In genomic region chr6:16106991-16107787, GRCh38 we compare ENCODE assay signal across 19 cellular contexts. TPM values are rescaled to one million over a fixed set of nuclear protein-coding genes. Genes with fewer than 3 reads are reported as not detected.
DNase-seq lines count a peak whose midpoint lies in the region; ATAC-seq, FAIRE-seq and TF ChIP-seq lines count a peak whose summit lies in the region.
"Had no signal": no experiment of that assay in that cellular context is flagged by ENCODE, and none has a peak within 500 bp of the region (broad histone marks: within the 10 kb centered on the region; RNA-seq: fewer than 3 reads in every experiment).

No MANE protein-coding gene starts in this region.

- no peak overlapping the region for H3K27ac Mint-ChIP-seq in Caco-2 (ENCODE audit: unreplicated experiment)
- H3K27ac Mint-ChIP-seq in nephron = peak overlapping the region; percentile 36 to 69 (median 56)
- no peak overlapping the region for H3K27ac Mint-ChIP-seq in naive thymus-derived CD4-positive, alpha-beta T cell
- H3K27ac Mint-ChIP-seq: CD8-positive, alpha-beta T cell had no signal

- no peak overlapping the region for H3K4ac ChIP-seq in trophoblast cell (ENCODE audit: low read depth, low read length)

- H3K79me2 ChIP-seq in K562 (ENCODE audit: control insufficient read depth, insufficient read depth, low read length) (no peaks in the 10 kb centered on the region), trophoblast cell (ENCODE audit: control insufficient read depth, insufficient read depth, low read length, poor library complexity) (no peaks in the 10 kb centered on the region)

- H3K9ac ChIP-seq in K562 (ENCODE audit: insufficient read depth in 1 of 2, low read depth in 2 of 2, low read length in 2 of 2) (no peak overlapping the region), trophoblast cell (ENCODE audit: low read length) (no peak overlapping the region)

- intact Hi-C loops in Caco-2 (cut with micrococcal nuclease; ENCODE audit: unreplicated experiment) (no loop called here), K562 (cut with micrococcal nuclease) (no loop called here)
- intact Hi-C loops in naive thymus-derived CD4-positive, alpha-beta T cell (cut with micrococcal nuclease) = no loop called here

- H3K9me3 Mint-ChIP-seq in Caco-2 (ENCODE audit: unreplicated experiment) (no peaks in the 10 kb centered on the region), nephron (no peaks in the 10 kb centered on the region)
- peaks cover 0 to 1% (median 0%) of the 10 kb centered on the region in 11 donors for H3K9me3 Mint-ChIP-seq in naive thymus-derived CD4-positive, alpha-beta T cell
- H3K9me3 Mint-ChIP-seq: CD8-positive, alpha-beta T cell had no signal

- no peak overlapping the region for H3K18ac ChIP-seq in trophoblast cell (ENCODE audit: low read length)

- H4K8ac ChIP-seq in trophoblast cell (ENCODE audit: low read depth, low read length) = no peak overlapping the region

- TF ChIP-seq POLR2A in K562 (conservative IDR thresholded peaks at IDR 0.05) = no peak

- no peak overlapping the region for H4K91ac ChIP-seq in trophoblast cell (ENCODE audit: low read depth, low read length)

- no peak overlapping the region for H3K4me2 ChIP-seq in K562 (ENCODE audit: insufficient read depth, low read length)
- no peak overlapping the region for H3K4me2 ChIP-seq in trophoblast cell (ENCODE audit: low read length)

- no peak for TF ChIP-seq EP300 in K562 (IDR thresholded peaks at IDR 0.05; ENCODE audit: low read length)

- H3K23ac ChIP-seq in trophoblast cell (ENCODE audit: low read length) = no peak overlapping the region

- DNase-seq in DMS 273 (lab: John Stamatoyannopoulos, UW; ENCODE audit: unreplicated experiment) = peak; percentile 36
- no peak for DNase-seq in DMS 273 treated with DMSO at 0.1 percent for 48 hours (lab: John Stamatoyannopoulos, UW)
- peak; percentile 24 to 58 for DNase-seq in Caco-2
- DNase-seq in K562 (ENCODE audit: extremely low read depth in 1 of 4, low spot score in 3 of 4) = no peak
- DNase-seq in trophoblast cell = no peak
- DNase-seq in Kasumi-1 (lab: John Stamatoyannopoulos, UW) = no peak
- no peak for DNase-seq in naive thymus-derived CD4-positive, alpha-beta T cell
- DNase-seq: CD8-positive, alpha-beta T cell; COR-L47; DMS79 treated with DMSO at 0.1 percent for 48 hours; EL had no signal

- H3K27me3 ChIP-seq in Caco-2 (replicated peaks; ENCODE audit: control insufficient read depth, insufficient read depth, low read length) (no peaks in the 10 kb centered on the region), K562 (ENCODE audit: control insufficient read depth in 2 of 2, insufficient read depth in 2 of 2, low read length in 2 of 2) (no peaks in the 10 kb centered on the region), trophoblast cell (ENCODE audit: insufficient read depth, low read length) (no peaks in the 10 kb centered on the region)
- no peaks in the 10 kb centered on the region for H3K27me3 ChIP-seq in naive thymus-derived CD4-positive, alpha-beta T cell (ENCODE audit: control insufficient read depth in 2 of 2, insufficient read depth in 2 of 2, low read length in 2 of 2)

- H2BK12ac ChIP-seq in trophoblast cell (ENCODE audit: low read length) = no peak overlapping the region

- H3K27ac ChIP-seq in K562 (ENCODE audit: extremely low read depth, low read depth, low read length) (no peak overlapping the region), trophoblast cell (ENCODE audit: low read depth, low read length) (no peak overlapping the region)
- no peak overlapping the region for H3K27ac ChIP-seq in naive thymus-derived CD4-positive, alpha-beta T cell (ENCODE audit: low read depth, low read length)
- H3K27ac ChIP-seq: 22Rv1 had no signal

- no peak overlapping the region for H3K14ac ChIP-seq in trophoblast cell (ENCODE audit: low read length)

- 94% methylated on average over 8 of the region's 8 CpGs for WGBS in K562 (ENCODE audit: insufficient coverage, low coverage, missing lambda C conversion rate)
- no CpG with 5 or more reads among the region's 8 CpGs for WGBS in trophoblast cell (ENCODE audit: extremely low coverage, insufficient coverage, insufficient read length)

- H3K4me1 Mint-ChIP-seq in Caco-2 (ENCODE audit: low read depth, unreplicated experiment) = peaks cover 13% of the 10 kb centered on the region
- H3K4me1 Mint-ChIP-seq in nephron = peaks cover 75% of the 10 kb centered on the region
- peaks cover 0 to 3% (median 0%) of the 10 kb centered on the region in 7 donors for H3K4me1 Mint-ChIP-seq in naive thymus-derived CD4-positive, alpha-beta T cell

- H3K4me3 Mint-ChIP-seq in Caco-2 (ENCODE audit: unreplicated experiment) = no peak overlapping the region
- H3K4me3 Mint-ChIP-seq in nephron = peak overlapping the region in 1 of 3 experiments; percentile 28
- no peak overlapping the region for H3K4me3 Mint-ChIP-seq in naive thymus-derived CD4-positive, alpha-beta T cell
- H3K4me3 Mint-ChIP-seq: CD14-positive monocyte; CD8-positive, alpha-beta T cell had no signal

- no peaks in the 10 kb centered on the region for H3K36me3 Mint-ChIP-seq in Caco-2 (ENCODE audit: insufficient read depth, unreplicated experiment)
- no peaks in the 10 kb centered on the region for H3K36me3 Mint-ChIP-seq in nephron (ENCODE audit: low read depth)
- no peaks in the 10 kb centered on the region for H3K36me3 Mint-ChIP-seq in naive thymus-derived CD4-positive, alpha-beta T cell
- H3K36me3 Mint-ChIP-seq: CD14-positive monocyte; CD8-positive, alpha-beta T cell had no signal

- BruUV-seq in Caco-2 (replicated peaks; lab: Mats Ljungman, UMichigan) (no TSS peak), K562 (replicated peaks; lab: Mats Ljungman, UMichigan) (no TSS peak)

- H3K27me3 Mint-ChIP-seq in Caco-2 (ENCODE audit: insufficient read depth, unreplicated experiment) = no peaks in the 10 kb centered on the region
- no peaks in the 10 kb centered on the region for H3K27me3 Mint-ChIP-seq in nephron (ENCODE audit: low read depth)
- no peaks in the 10 kb centered on the region for H3K27me3 Mint-ChIP-seq in naive thymus-derived CD4-positive, alpha-beta T cell

- H3K36me3 ChIP-seq in Caco-2 (ENCODE audit: control insufficient read depth, insufficient read depth, low read length) (no peaks in the 10 kb centered on the region), K562 (ENCODE audit: control insufficient read depth, insufficient read depth, low read length) (no peaks in the 10 kb centered on the region), trophoblast cell (ENCODE audit: control insufficient read depth in 1 of 2, insufficient read depth in 2 of 2, low read length in 2 of 2) (no peaks in the 10 kb centered on the region)
- H3K36me3 ChIP-seq in naive thymus-derived CD4-positive, alpha-beta T cell (ENCODE audit: control insufficient read depth in 2 of 3, insufficient read depth in 3 of 3, low read length in 3 of 3) = no peaks in the 10 kb centered on the region
- H3K36me3 ChIP-seq: HAP-1 had no signal

- no peak for TF ChIP-seq CTCF in Caco-2 (IDR thresholded peaks at IDR 0.05; ENCODE audit: insufficient read depth in 1 of 2, low read depth in 1 of 2, low read length in 1 of 2, severe bottlenecking in 1 of 2, unreplicated experiment in 1 of 2)
- TF ChIP-seq CTCF in K562 (IDR thresholded peaks at IDR 0.05 in 2 of 3, conservative IDR thresholded peaks at IDR 0.05 in 1 of 3; ENCODE audit: insufficient read depth in 2 of 3, low read depth in 1 of 3, low read length in 3 of 3) = no peak
- TF ChIP-seq CTCF in nephron (IDR thresholded peaks at IDR 0.05; ENCODE audit: unreplicated experiment in 3 of 3) = no peak

- TF ChIP-seq RAD21 in K562 (CRISPR knock-in tag; conservative IDR thresholded peaks at IDR 0.05 in 1 of 2, IDR thresholded peaks at IDR 0.05 in 1 of 2) = no peak

- CTCF ChIA-PET in Caco-2 (lab: Charles Lee) = no interaction called here
- CTCF ChIA-PET in K562 (lab: Yijun Ruan, JAX; ENCODE audit: low intra/inter-chr PET ratio) = no interaction called here
- CTCF ChIA-PET in naive thymus-derived CD4-positive, alpha-beta T cell (lab: Charles Lee) = no interaction called here

- POLR2A ChIA-PET in Caco-2 (lab: Charles Lee) (interaction anchor here (0.5 to 0.9 kb wide), 2 partner anchors 22 to 1493 kb away, joined by 4 to 12 read pairs; partner anchors contain the start of genes FAM8A1 and MYLIP), K562 (lab: Yijun Ruan, JAX) (interaction anchor here (1.1 kb wide), 1 partner anchor 22 kb away, joined by 3 read pairs; the partner anchor contains the start of gene MYLIP)
- POLR2A ChIA-PET in naive thymus-derived CD4-positive, alpha-beta T cell (lab: Charles Lee) = interaction anchor here (1.4 kb wide), 1 partner anchor 22 kb away, joined by 4 read pairs; the partner anchor contains the start of gene MYLIP

- H3K4me1 ChIP-seq in Caco-2 (peaks cover 60% of the 10 kb centered on the region), K562 (replicated peaks in 1 of 2; ENCODE audit: control insufficient read depth in 2 of 2, insufficient read depth in 2 of 2, low read length in 2 of 2) (peaks cover 16 to 36% of the 10 kb centered on the region in 2 experiments), trophoblast cell (ENCODE audit: control insufficient read depth in 1 of 2, insufficient read depth in 2 of 2, low read length in 2 of 2) (peaks cover 0 to 4% of the 10 kb centered on the region in 2 experiments)
- H3K4me1 ChIP-seq in naive thymus-derived CD4-positive, alpha-beta T cell (ENCODE audit: control insufficient read depth in 2 of 2, insufficient read depth in 2 of 2, low read length in 2 of 2) = no peaks in the 10 kb centered on the region
- H3K4me1 ChIP-seq: HAP-1 had no signal

- 0 out of 2 replicates have a peak overlapping the region, but pooled peaks have one; percentile 86 for H2AFZ ChIP-seq in K562 (ENCODE audit: low read depth, low read length)
- H2AFZ ChIP-seq in trophoblast cell (ENCODE audit: insufficient read depth, low read length, poor library complexity) = no peak overlapping the region

- H3K79me1 ChIP-seq in trophoblast cell (ENCODE audit: low read length) = no peaks in the 10 kb centered on the region

- no peak overlapping the region for H2AK5ac ChIP-seq in trophoblast cell (ENCODE audit: low read length)

- H3K4me3 ChIP-seq in Caco-2 (ENCODE audit: low read depth, low read length) = no peak overlapping the region
- no peak overlapping the region for H3K4me3 ChIP-seq in K562
- H3K4me3 ChIP-seq in trophoblast cell (ENCODE audit: low read depth, low read length) = no peak overlapping the region
- H3K4me3 ChIP-seq in naive thymus-derived CD4-positive, alpha-beta T cell (ENCODE audit: low read length) = no peak overlapping the region
- H3K4me3 ChIP-seq: HAP-1 had no signal

- H2BK5ac ChIP-seq in trophoblast cell (ENCODE audit: low read depth, low read length, poor library complexity) = no peak overlapping the region

- ATAC-seq in K562 = no peak
- ATAC-seq in naive thymus-derived CD4-positive, alpha-beta T cell = no peak
- ATAC-seq: CD8-positive, alpha-beta T cell had no signal

- FAIRE-seq in K562 (lab: Jason Lieb, UNC) = no peak
- FAIRE-seq: G401.6, GM12891, GM19239, H1 had no signal

- no peaks in the 10 kb centered on the region for H3K9me3 ChIP-seq in Caco-2
- H3K9me3 ChIP-seq in K562 (replicated peaks; ENCODE audit: control insufficient read depth, insufficient read depth, low read depth, low read length) = no peaks in the 10 kb centered on the region
- H3K9me3 ChIP-seq in trophoblast cell (ENCODE audit: insufficient read depth, low read depth, low read length) = no peaks in the 10 kb centered on the region
- no peaks in the 10 kb centered on the region for H3K9me3 ChIP-seq in naive thymus-derived CD4-positive, alpha-beta T cell (ENCODE audit: control insufficient read depth in 2 of 3, low read length in 3 of 3)
- H3K9me3 ChIP-seq: HAP-1 had no signal

- no peaks in the 10 kb centered on the region for H3K9me1 ChIP-seq in K562 (ENCODE audit: control insufficient read depth, insufficient read depth, low read length)

- no peak overlapping the region for H2BK120ac ChIP-seq in trophoblast cell (ENCODE audit: insufficient read depth, low read length, poor library complexity)

- no peaks in the 10 kb centered on the region for H4K20me1 ChIP-seq in K562 (replicated peaks; ENCODE audit: control insufficient read depth, insufficient read depth, low read length)

- H4K12ac ChIP-seq in trophoblast cell (ENCODE audit: low read depth, low read length) = no peak overlapping the region

- in situ Hi-C loops in K562 (cut with MboI) = no loop called here

RNA-seq across cellular contexts. Expression of gene MYLIP, which starts 21.7 kb away (rescaled TPM):
- total RNA-seq in Caco-2 (2022) (46.5 and 48.1 TPM in 2 replicates), K562 (2014; rRNA removed) (31.1 and 31.5 TPM in 2 replicates), K562 (2014; rRNA removed; fragmentation: Illumina TruSeq; extraction: Trizol) (27.2 and 29.2 TPM in 2 replicates), K562 (2015; rRNA removed; fragmentation: Illumina TruSeq; extraction: Trizol) (37.8 and 43.5 TPM in 2 replicates), K562 (2021) (32.5 and 34.4 TPM in 2 replicates)
- 54.7 and 71.0 TPM in 2 replicates for total RNA-seq in K562 (2011; cell fraction: chromatin; rRNA removed; ENCODE audit: low replicate concordance)
- total RNA-seq in K562 (2011; cell fraction: nucleolus; rRNA removed) = 35.4 TPM in 2 replicates
- 46.5 and 66.0 TPM in 2 replicates for total RNA-seq in K562 (2011; cell fraction: nucleoplasm; rRNA removed)
- polyA plus RNA-seq in K562 (2011; rRNA removed) (41.9 and 46.1 TPM in 2 replicates), K562 (2014; fragmentation: Illumina TruSeq; extraction: Trizol) (27.1 and 29.8 TPM in 2 replicates), K562 (2014; fragmentation: Nextera tagmentation; extraction: Ambion mirVana) (10 to 100 TPM; 10.8 to 12.9 TPM), K562 (2014; rRNA removed) (33.4 and 37.1 TPM in 2 replicates)
- polyA plus RNA-seq in K562 (2011; cell fraction: cytosol; rRNA removed) = 21.3 and 30.8 TPM in 2 replicates
- polyA plus RNA-seq in K562 (2011; cell fraction: nucleus; rRNA removed) = 66.4 and 72.9 TPM in 2 replicates
- 31.8 and 37.9 TPM in 2 replicates for polyA plus RNA-seq in K562 (2012)
- polyA minus RNA-seq in K562 (2011; rRNA and poly(A)+ RNA removed) = 49.0 and 49.4 TPM in 2 replicates
- polyA minus RNA-seq in K562 (2011; cell fraction: cytosol; rRNA and poly(A)+ RNA removed) = 22.9 and 24.3 TPM in 2 replicates
- polyA minus RNA-seq in K562 (2011; cell fraction: nucleus; rRNA and poly(A)+ RNA removed) = 36.1 and 55.1 TPM in 2 replicates
- polyA plus RNA-seq in trophoblast cell (2013) = 29.7 and 30.4 TPM in 2 replicates
- 100 to 1,000 TPM in 2 of 5 experiments, 10 to 100 TPM in 3; 17.8 to 215 (median 23.0) TPM for total RNA-seq in naive thymus-derived CD4-positive, alpha-beta T cell
- polyA plus RNA-seq in naive thymus-derived CD4-positive, alpha-beta T cell = 10 to 100 TPM; 70.1 to 75.8 TPM

Comparison
In these comparisons a context has a peak if more than half of its experiments do, and no peak if none do; other contexts are left out.
1. DNase-seq: peak in DMS 273 (single experiment) and Caco-2 (2 of 2); none in DMS 273 treated with DMSO at 0.1 percent for 48 hours (single experiment), K562 (0 of 4), trophoblast cell (0 of 2), Kasumi-1 (0 of 2) and naive thymus-derived CD4-positive, alpha-beta T cell (0 of 9).
2. H3K27ac Mint-ChIP-seq: peak in nephron (3 of 3); none in Caco-2 (single experiment) and naive thymus-derived CD4-positive, alpha-beta T cell (0 of 9).